Comparison of ENCODE assay signal across 9 cellular contexts in the genomic region with DNA sequence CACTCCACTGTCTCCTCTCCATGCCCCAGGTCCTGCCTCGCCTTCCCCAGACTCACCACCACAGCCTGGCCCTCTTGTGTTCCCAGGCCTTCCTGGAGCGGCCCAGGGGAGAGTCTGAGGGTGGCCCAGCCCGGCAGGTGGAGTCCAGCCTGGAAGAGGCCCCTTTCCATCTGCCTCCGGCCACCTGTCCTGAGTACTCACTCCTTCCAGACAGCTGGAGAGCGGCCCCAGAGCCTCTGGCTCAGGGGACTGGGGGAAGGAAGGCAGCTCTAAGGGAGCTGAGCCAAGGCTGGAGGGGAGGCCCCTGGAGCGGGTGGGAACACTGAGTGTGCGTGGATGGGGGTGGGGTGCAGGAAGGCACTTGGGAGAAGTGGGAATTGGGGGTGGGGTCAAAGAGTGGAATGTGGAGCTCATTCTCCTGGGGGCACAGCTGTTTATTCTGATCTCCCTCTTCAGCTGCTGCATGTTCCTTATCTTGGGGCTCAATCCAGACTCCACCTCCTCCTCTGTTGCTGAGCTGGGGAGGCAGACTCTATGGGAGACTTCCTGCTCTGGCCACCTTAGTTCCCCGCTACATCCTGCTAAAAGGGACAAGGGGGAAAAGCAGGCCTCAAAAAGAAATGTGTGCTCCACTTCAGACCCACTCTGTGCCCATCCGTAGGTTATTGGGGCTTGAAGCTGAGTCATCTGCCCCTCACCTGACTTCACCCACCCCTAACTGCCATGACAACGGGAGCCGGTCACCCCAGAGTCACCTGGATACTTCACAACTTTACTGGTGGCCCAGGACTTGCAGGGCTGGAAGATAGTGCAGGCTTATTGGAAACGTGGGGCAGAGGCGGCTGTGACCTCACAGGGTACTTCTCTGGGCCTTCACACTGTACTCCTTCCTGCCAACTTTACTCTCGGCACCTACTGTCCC. TPM values are rescaled to one million over a fixed set of nuclear protein-coding genes. Genes with fewer than 3 reads are reported as not detected.
A peak's percentile ranks its signal among the peaks of the same experiment; 100 is the strongest.
DNase-seq lines count a peak whose midpoint lies in the region; ATAC-seq lines count a peak whose summit lies in the region.
"Had no signal": no experiment of that assay in that cellular context is flagged by ENCODE, and none has a peak within 500 bp of the region (broad histone marks: within the 10 kb centered on the region; RNA-seq: fewer than 3 reads in every experiment).

No MANE protein-coding gene starts in this region.

- ATAC-seq in activated CD8-positive, alpha-beta T cell treated with anti-CD3 and anti-CD28 coated beads, Interleukin-2, amount 10 ng/mL, durations not matched to agents 7 days and 5 days: peak; percentile 64
- peak; percentile 57 for ATAC-seq in stimulated activated effector memory CD8-positive, alpha-beta T cell treated with anti-CD3 and anti-CD28 coated beads, Interleukin-12 subunit alpha, Interleukin-12 subunit beta, amount 100 ng/mL, for 72 hours
- ATAC-seq in HG03520 (IDR thresholded peaks at IDR 0.05; ENCODE audit: unreplicated experiment): no peak

- H3K27ac Mint-ChIP-seq in activated CD8-positive, alpha-beta T cell treated with anti-CD3 and anti-CD28 coated beads, Interleukin-2, amount 10 ng/mL, durations not matched to agents 7 days and 5 days: peak overlapping the region; percentile 88
- peak overlapping the region; percentile 97 for H3K27ac Mint-ChIP-seq in stimulated activated effector memory CD8-positive, alpha-beta T cell treated with anti-CD3 and anti-CD28 coated beads, Interleukin-12 subunit alpha, Interleukin-12 subunit beta, amount 100 ng/mL, for 72 hours

- no peaks in the 10 kb centered on the region for H3K36me3 ChIP-seq in KOPT-K1 (ENCODE audit: insufficient read depth, low read length)
- H3K36me3 ChIP-seq in iPS-18a (ENCODE audit: control insufficient read depth, low read depth, low read length): no peaks in the 10 kb centered on the region

- H3K27me3 ChIP-seq in iPS-18a (ENCODE audit: control insufficient read depth, insufficient read depth, low read length): no peaks in the 10 kb centered on the region
- H3K27me3 ChIP-seq: tibial artery had no signal

- CTCF ChIA-PET in activated CD8-positive, alpha-beta T cell treated with anti-CD3 and anti-CD28 coated beads, Interleukin-2, amount 10 ng/mL, durations not matched to agents 7 days and 5 days (lab: Charles Lee): interaction anchor here (0.7 to 6.6 kb wide), 8 partner anchors 8 to 138 kb away, joined by 3 to 52 read pairs (median 6); a partner anchor contains a TSS

- H3K4me1 Mint-ChIP-seq in activated CD8-positive, alpha-beta T cell treated with anti-CD3 and anti-CD28 coated beads, Interleukin-2, amount 10 ng/mL, durations not matched to agents 7 days and 5 days (ENCODE audit: low read depth): peaks cover 82% of the 10 kb centered on the region
- peaks cover 81% of the 10 kb centered on the region for H3K4me1 Mint-ChIP-seq in stimulated activated effector memory CD8-positive, alpha-beta T cell treated with anti-CD3 and anti-CD28 coated beads, Interleukin-12 subunit alpha, Interleukin-12 subunit beta, amount 100 ng/mL, for 72 hours

- peak overlapping the region; percentile 56 for H3K4me3 Mint-ChIP-seq in activated CD8-positive, alpha-beta T cell treated with anti-CD3 and anti-CD28 coated beads, Interleukin-2, amount 10 ng/mL, durations not matched to agents 7 days and 5 days
- H3K4me3 Mint-ChIP-seq in stimulated activated effector memory CD8-positive, alpha-beta T cell treated with anti-CD3 and anti-CD28 coated beads, Interleukin-12 subunit alpha, Interleukin-12 subunit beta, amount 100 ng/mL, for 72 hours: peak overlapping the region; percentile 64

- DNase-seq in activated CD8-positive, alpha-beta T cell treated with anti-CD3 and anti-CD28 coated beads, Interleukin-2, amount 10 ng/mL, durations not matched to agents 7 days and 5 days: peak; percentile 63
- no peak for DNase-seq in stimulated activated effector memory CD8-positive, alpha-beta T cell treated with anti-CD3 and anti-CD28 coated beads, Interleukin-12 subunit alpha, Interleukin-12 subunit beta, amount 100 ng/mL, for 72 hours (ENCODE audit: low spot score in 2 of 2)
- DNase-seq in activated gamma-delta T cell (lab: John Stamatoyannopoulos, UW): no peak
- DNase-seq in nucleus accumbens (lab: John Stamatoyannopoulos, UW): no peak

- H3K36me3 Mint-ChIP-seq in activated CD8-positive, alpha-beta T cell treated with anti-CD3 and anti-CD28 coated beads, Interleukin-2, amount 10 ng/mL, durations not matched to agents 7 days and 5 days (ENCODE audit: low read depth): peaks cover 44% of the 10 kb centered on the region
- H3K36me3 Mint-ChIP-seq in stimulated activated effector memory CD8-positive, alpha-beta T cell treated with anti-CD3 and anti-CD28 coated beads, Interleukin-12 subunit alpha, Interleukin-12 subunit beta, amount 100 ng/mL, for 72 hours: peaks cover 35% of the 10 kb centered on the region

- POLR2A ChIA-PET in activated CD8-positive, alpha-beta T cell treated with anti-CD3 and anti-CD28 coated beads, Interleukin-2, amount 10 ng/mL, durations not matched to agents 7 days and 5 days (lab: Charles Lee): interaction anchor here (1.0 to 9.6 kb wide), 5 partner anchors 8 to 135 kb away, joined by 3 to 83 read pairs (median 11); a partner anchor contains a TSS

- H3K9me3 ChIP-seq in KOPT-K1 (ENCODE audit: insufficient read depth, low read length, poor library complexity, severe bottlenecking): no peaks in the 10 kb centered on the region
- H3K9me3 ChIP-seq in iPS-18a (ENCODE audit: control insufficient read depth, low read depth, low read length): no peaks in the 10 kb centered on the region
- H3K9me3 ChIP-seq: tibial artery had no signal

- H3K9ac ChIP-seq in iPS-18a (ENCODE audit: low read length): peak overlapping the region; percentile 51

- no peaks in the 10 kb centered on the region for H3K9me3 Mint-ChIP-seq in activated CD8-positive, alpha-beta T cell treated with anti-CD3 and anti-CD28 coated beads, Interleukin-2, amount 10 ng/mL, durations not matched to agents 7 days and 5 days (ENCODE audit: insufficient read depth)
- no peaks in the 10 kb centered on the region for H3K9me3 Mint-ChIP-seq in stimulated activated effector memory CD8-positive, alpha-beta T cell treated with anti-CD3 and anti-CD28 coated beads, Interleukin-12 subunit alpha, Interleukin-12 subunit beta, amount 100 ng/mL, for 72 hours

- H3K27ac ChIP-seq in KOPT-K1 (ENCODE audit: low read depth, low read length, poor library complexity, severe bottlenecking): peak overlapping the region; percentile 98
- H3K27ac ChIP-seq in iPS-18a (ENCODE audit: low read length): no peak overlapping the region
- H3K27ac ChIP-seq: tibial artery, VCaP had no signal

- no peaks in the 10 kb centered on the region for H3K27me3 Mint-ChIP-seq in activated CD8-positive, alpha-beta T cell treated with anti-CD3 and anti-CD28 coated beads, Interleukin-2, amount 10 ng/mL, durations not matched to agents 7 days and 5 days (ENCODE audit: low read depth)

- H3K4me3 ChIP-seq in iPS-18a (ENCODE audit: low read length): no peak overlapping the region
- H3K4me3 ChIP-seq: tibial artery had no signal

- H3K4me1 ChIP-seq in iPS-18a (ENCODE audit: control insufficient read depth, low read depth, low read length): peaks cover 6% of the 10 kb centered on the region

RNA-seq across cellular contexts. Expression of a gene that starts 19.5 kb away (rescaled TPM):
- 10 to 100 TPM; 44.1 TPM for total RNA-seq in activated CD8-positive, alpha-beta T cell treated with anti-CD3 and anti-CD28 coated beads, Interleukin-2, amount 10 ng/mL, durations not matched to agents 7 days and 5 days
